Comparison of ENCODE assay signal across 11 cellular contexts in the genomic region with DNA sequence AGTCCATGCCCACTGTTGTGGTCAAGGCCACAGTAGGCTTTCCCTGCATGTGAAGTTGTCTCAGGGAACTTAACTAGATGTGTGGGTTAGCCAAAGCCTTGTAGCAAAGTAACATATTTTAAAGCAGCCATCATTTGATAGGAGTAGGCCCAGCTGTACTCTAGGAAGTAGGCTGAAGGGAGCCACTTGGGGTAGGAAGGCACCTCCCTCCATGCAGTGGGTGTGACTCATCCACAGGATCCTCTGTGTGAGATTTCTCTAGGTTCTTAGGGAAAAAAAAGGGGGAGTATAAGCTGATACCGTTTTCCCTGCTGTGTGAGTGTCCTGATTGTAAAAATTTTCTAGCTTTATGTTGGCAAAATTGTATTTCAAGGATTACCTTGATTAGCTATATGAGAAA. TPM values are rescaled to one million over a fixed set of nuclear protein-coding genes. Genes with fewer than 3 reads are reported as not detected.
DNase-seq lines count a peak whose midpoint lies in the region; ATAC-seq and TF ChIP-seq lines count a peak whose summit lies in the region.
"Had no signal": no experiment of that assay in that cellular context is flagged by ENCODE, and none has a peak within 500 bp of the region (broad histone marks: within the 10 kb centered on the region; RNA-seq: fewer than 3 reads in every experiment).

No MANE protein-coding gene starts in this region.

- peaks cover 5% of the 10 kb centered on the region for H3K36me3 ChIP-seq in Caco-2 (ENCODE audit: control insufficient read depth, insufficient read depth, low read length)
- H3K36me3 ChIP-seq in MG63: peaks cover 53% of the 10 kb centered on the region

- no TSS peak for BruUV-seq in Caco-2 (replicated peaks; lab: Mats Ljungman, UMichigan)

- peaks cover 57% of the 10 kb centered on the region for H3K36me3 Mint-ChIP-seq in Caco-2 (ENCODE audit: insufficient read depth, unreplicated experiment)

- H3K4me1 ChIP-seq in Caco-2: peaks cover 44% of the 10 kb centered on the region

- H3K27me3 Mint-ChIP-seq in Caco-2 (ENCODE audit: insufficient read depth, unreplicated experiment): no peaks in the 10 kb centered on the region
- H3K27me3 Mint-ChIP-seq: activated B cell treated with CpG ODN at 0.5 μM for 24 hours; activated naive CD8-positive, alpha-beta T cell had no signal

- H3K27me3 ChIP-seq in Caco-2 (replicated peaks; ENCODE audit: control insufficient read depth, insufficient read depth, low read length) (no peaks in the 10 kb centered on the region), MG63 (no peaks in the 10 kb centered on the region)

- DNase-seq in Caco-2 (no peak), MG63 (peak; percentile 46), non-pigmented ciliary epithelial cell (ENCODE audit: low read depth) (peak; percentile 67)
- DNase-seq in stimulated activated CD4-positive, alpha-beta T cell treated with anti-CD3 and anti-CD28 coated beads, Interleukin-2, amount 100 ng/mL, for 48 hours: no peak
- DNase-seq: activated B cell treated with CpG ODN at 0.5 μM for 24 hours, glutamatergic neuron had no signal

- H3K27ac Mint-ChIP-seq in Caco-2 (ENCODE audit: unreplicated experiment): peak overlapping the region; percentile 39
- H3K27ac Mint-ChIP-seq: activated B cell treated with CpG ODN at 0.5 μM for 24 hours had no signal

- no peak overlapping the region for H3K4me3 ChIP-seq in Caco-2 (ENCODE audit: low read depth, low read length)
- H3K4me3 ChIP-seq in MG63: no peak overlapping the region

- no peak overlapping the region for H3K4me3 Mint-ChIP-seq in Caco-2 (ENCODE audit: unreplicated experiment)
- H3K4me3 Mint-ChIP-seq: activated B cell treated with CpG ODN at 0.5 μM for 24 hours; activated naive CD8-positive, alpha-beta T cell had no signal

- CTCF ChIA-PET in Caco-2 (lab: Charles Lee): interaction anchor here (1.2 kb wide), 1 partner anchor 10 kb away, joined by 5 read pairs; no protein-coding TSS in a partner anchor

- intact Hi-C loops in Caco-2 (cut with micrococcal nuclease; ENCODE audit: unreplicated experiment): loop anchor here (1.0 kb wide), 1 partner anchor 8 kb away; no protein-coding TSS in a partner anchor

- POLR2A ChIA-PET in Caco-2 (lab: Charles Lee): interaction anchor here (1.1 kb wide), 1 partner anchor 45 kb away, joined by 4 read pairs; the partner anchor contains the start of gene VAPB

- H3K9me3 ChIP-seq in Caco-2 (no peaks in the 10 kb centered on the region), MG63 (no peaks in the 10 kb centered on the region)

- no peak for TF ChIP-seq CTCF in Caco-2 (IDR thresholded peaks at IDR 0.05; ENCODE audit: insufficient read depth in 1 of 2, low read depth in 1 of 2, low read length in 1 of 2, severe bottlenecking in 1 of 2, unreplicated experiment in 1 of 2)

- ATAC-seq in esophagus mucosa (peak; percentile 66), HG03025 (IDR thresholded peaks at IDR 0.05; ENCODE audit: low FRiP score, unreplicated experiment) (no peak), GM19328 (IDR thresholded peaks at IDR 0.05; ENCODE audit: unreplicated experiment) (no peak), HG02678 (IDR thresholded peaks at IDR 0.05; ENCODE audit: unreplicated experiment) (no peak)

- H3K4me1 Mint-ChIP-seq in Caco-2 (ENCODE audit: low read depth, unreplicated experiment): peaks cover 43% of the 10 kb centered on the region

- no peaks in the 10 kb centered on the region for H3K9me3 Mint-ChIP-seq in Caco-2 (ENCODE audit: unreplicated experiment)
- H3K9me3 Mint-ChIP-seq: activated B cell treated with CpG ODN at 0.5 μM for 24 hours had no signal

RNA-seq across cellular contexts. Expression of gene VAPB, which starts 44.7 kb away (rescaled TPM):
- 182 and 186 TPM in 2 replicates for total RNA-seq in Caco-2 (2022)
- 31.1 and 34.5 TPM in 2 replicates for total RNA-seq in MG63 (2014; rRNA removed; shearing (Covaris generic); ENCODE audit: low replicate concordance)
- 32.4 TPM for total RNA-seq in esophagus mucosa

Comparison
In these comparisons a context has a peak if more than half of its experiments do, and no peak if none do; other contexts are left out.
1. DNase-seq: peak in MG63 (single experiment) and non-pigmented ciliary epithelial cell (single experiment); none in Caco-2 (0 of 2) and stimulated activated CD4-positive, alpha-beta T cell treated with anti-CD3 and anti-CD28 coated beads, Interleukin-2, amount 100 ng/mL, for 48 hours (0 of 2).